In genomic region chr3:129934234-129935123, GRCh38 we compare ENCODE assay signal across 8 cellular contexts. TPM values are rescaled to one million over a fixed set of nuclear protein-coding genes. Genes with fewer than 3 reads are reported as not detected.
A peak's percentile ranks its signal among the peaks of the same experiment; 100 is the strongest.
DNase-seq lines count a peak whose midpoint lies in the region; TF ChIP-seq lines count a peak whose summit lies in the region.

No MANE protein-coding gene starts in this region.

- H3K27ac ChIP-seq in osteoblast (ENCODE audit: low read depth, low read length) = no peak overlapping the region

- H3K36me3 ChIP-seq in osteoblast (ENCODE audit: insufficient read depth, low read length) = no peaks in the 10 kb centered on the region

- H3K4me3 ChIP-seq in fibroblast of mammary gland (ENCODE audit: control insufficient read depth, low read depth, low read length) = peak overlapping the region; percentile 13
- H3K4me3 ChIP-seq in osteoblast (ENCODE audit: insufficient read depth, low read length) = peak overlapping the region; percentile 61

- H3K79me2 ChIP-seq in osteoblast (ENCODE audit: insufficient read depth, low read length) = no peaks in the 10 kb centered on the region

- no peaks in the 10 kb centered on the region for H4K20me1 ChIP-seq in osteoblast (ENCODE audit: insufficient read depth, low read length)

- no peaks in the 10 kb centered on the region for H3K27me3 ChIP-seq in osteoblast (ENCODE audit: insufficient read depth, low read length)

- H3K9me3 ChIP-seq in osteoblast (ENCODE audit: low read depth, low read length) = peaks cover 8% of the 10 kb centered on the region

- TF ChIP-seq CTCF in fibroblast of mammary gland (conservative IDR thresholded peaks at IDR 0.05; ENCODE audit: control insufficient read depth, insufficient read depth, low read depth, low read length) = peak; percentile 82
- peak; percentile 93 for TF ChIP-seq CTCF in osteoblast (IDR thresholded peaks at IDR 0.05; ENCODE audit: extremely low read depth, low read depth, low read length)

- DNase-seq in SIG-M5 treated with dmso at 0.1 percent for 504 hours (lab: John Stamatoyannopoulos, UW; ENCODE audit: unreplicated experiment) (peak; percentile 13), SIG-M5 (lab: John Stamatoyannopoulos, UW) (no peak), NAMALWA (ENCODE audit: low spot score) (peak; percentile 71), fibroblast of mammary gland (ENCODE audit: low read depth) (peak; percentile 23), osteoblast (ENCODE audit: insufficient read length, low spot score, missing footprints) (no peak), T1000 (lab: John Stamatoyannopoulos, UW) (no peak), NCI-H2029 treated with DMSO at 0.1 percent for 48 hours (lab: John Stamatoyannopoulos, UW) (no peak)
- DNase-seq in activated CD4-positive, alpha-beta T cell treated with anti-CD3 and anti-CD28 coated beads for 48 hours = peak; percentile 23

- peak overlapping the region; percentile 76 for H2AFZ ChIP-seq in osteoblast (ENCODE audit: low read length)

- peak overlapping the region; percentile 83 for H3K4me2 ChIP-seq in osteoblast (ENCODE audit: insufficient read depth, low read length)

- H3K4me1 ChIP-seq in osteoblast (ENCODE audit: insufficient read depth, low read length) = peaks cover 5% of the 10 kb centered on the region

RNA-seq across cellular contexts. Expression of gene TRH, which starts 40.0 kb away (rescaled TPM):
- under 0.01 TPM in 2 replicates for total RNA-seq in osteoblast

RNA-seq across cellular contexts. Expression of gene TMCC1, which starts 41.0 kb away (rescaled TPM):
- total RNA-seq in osteoblast = 17.4 and 25.0 TPM in 2 replicates

Comparison
In these comparisons a context has a peak if more than half of its experiments do, and no peak if none do; other contexts are left out.
1. DNase-seq: peak in SIG-M5 treated with dmso at 0.1 percent for 504 hours (single experiment), NAMALWA (single experiment), activated CD4-positive, alpha-beta T cell treated with anti-CD3 and anti-CD28 coated beads for 48 hours (single experiment) and fibroblast of mammary gland (single experiment); none in SIG-M5 (single experiment), osteoblast (single experiment), T1000 (single experiment) and NCI-H2029 treated with DMSO at 0.1 percent for 48 hours (single experiment).